In genomic region chr3:134327594-134327975, GRCh38 we compare ENCODE assay signal across 10 cellular contexts. TPM values are rescaled to one million over a fixed set of nuclear protein-coding genes. Genes with fewer than 3 reads are reported as not detected.
DNase-seq lines count a peak whose midpoint lies in the region; ATAC-seq and TF ChIP-seq lines count a peak whose summit lies in the region.
"Had no signal": no experiment of that assay in that cellular context is flagged by ENCODE, and none has a peak within 500 bp of the region (broad histone marks: within the 10 kb centered on the region; RNA-seq: fewer than 3 reads in every experiment).

No MANE protein-coding gene starts in this region.

- H3K9ac ChIP-seq in endodermal cell (ENCODE audit: extremely low read depth, low read length, poor library complexity, severe bottlenecking): peak overlapping the region; percentile 1

- peak overlapping the region; percentile 50 for H3K27ac ChIP-seq in endodermal cell (ENCODE audit: low read depth, low read length)

- ATAC-seq in GM21737 (IDR thresholded peaks at IDR 0.05; ENCODE audit: unreplicated experiment) (no peak), HG02840 (IDR thresholded peaks at IDR 0.05; ENCODE audit: low FRiP score, unreplicated experiment) (no peak), HG02798 (IDR thresholded peaks at IDR 0.05; ENCODE audit: poor library complexity, unreplicated experiment) (no peak)

- peaks cover 31% of the 10 kb centered on the region for H3K4me1 ChIP-seq in endodermal cell (ENCODE audit: control insufficient read depth, insufficient read depth, low read length)

- TF ChIP-seq CTCF in AG10803 (conservative IDR thresholded peaks at IDR 0.05; ENCODE audit: low read length) (no peak), endodermal cell (conservative IDR thresholded peaks at IDR 0.05) (no peak), nephron (IDR thresholded peaks at IDR 0.05; ENCODE audit: unreplicated experiment in 3 of 3) (no peak)

- H3K36me3 Mint-ChIP-seq in endodermal cell (ENCODE audit: low read depth) (no peaks in the 10 kb centered on the region), nephron (ENCODE audit: low read depth) (no peaks in the 10 kb centered on the region)

- peak; percentile 95 for DNase-seq in AG10803 (ENCODE audit: low read depth)
- DNase-seq in NCI-H460 (ENCODE audit: extremely low read depth, low read depth): peak; percentile 60
- peak; percentile 55 for DNase-seq in endodermal cell
- DNase-seq in COLO829 (ENCODE audit: low spot score): no peak
- DNase-seq: NCI-H187 treated with DMSO at 0.1 percent for 48 hours had no signal

- peak overlapping the region; percentile 90 for H3K27ac Mint-ChIP-seq in endodermal cell
- peak overlapping the region in 2 of 3 experiments; percentile 17 to 73 for H3K27ac Mint-ChIP-seq in nephron
- H3K27ac Mint-ChIP-seq: T-helper 2 cell treated with Interferon-gamma antibody and Interleukin-4, amounts not matched to agents 5 μg/mL and 100 μg/mL, for 36 hours had no signal

- H3K9me3 Mint-ChIP-seq in endodermal cell (no peaks in the 10 kb centered on the region), nephron (no peaks in the 10 kb centered on the region)
- H3K9me3 Mint-ChIP-seq: T-helper 2 cell treated with Interferon-gamma antibody and Interleukin-4, amounts not matched to agents 5 μg/mL and 100 μg/mL, for 36 hours had no signal

- no peak overlapping the region for H3K4me3 ChIP-seq in AG10803 (ENCODE audit: low read length)
- peak overlapping the region; percentile 53 for H3K4me3 ChIP-seq in endodermal cell (ENCODE audit: low read length)

- H3K36me3 ChIP-seq in endodermal cell (ENCODE audit: control insufficient read depth, insufficient read depth, low read length): no peaks in the 10 kb centered on the region

- H3K9me3 ChIP-seq in endodermal cell (ENCODE audit: control insufficient read depth, low read length): no peaks in the 10 kb centered on the region

- H3K4me1 Mint-ChIP-seq in endodermal cell (peaks cover 45% of the 10 kb centered on the region), nephron (peaks cover 61% of the 10 kb centered on the region)

- WGBS in endodermal cell (ENCODE audit: insufficient coverage in 1 of 2, insufficient read length in 1 of 2), 2 experiments: 88 to 92% methylated on average over 2 to 4 of the region's 4 CpGs

- no peak overlapping the region for H3K4me3 Mint-ChIP-seq in endodermal cell
- no peak overlapping the region for H3K4me3 Mint-ChIP-seq in nephron
- H3K4me3 Mint-ChIP-seq: T-helper 2 cell treated with Interferon-gamma antibody and Interleukin-4, amounts not matched to agents 5 μg/mL and 100 μg/mL, for 36 hours had no signal

- H3K27me3 Mint-ChIP-seq in endodermal cell (ENCODE audit: insufficient read depth) (no peaks in the 10 kb centered on the region), nephron (ENCODE audit: low read depth) (peaks cover 3% of the 10 kb centered on the region)

- H3K27me3 ChIP-seq in endodermal cell (ENCODE audit: control insufficient read depth, insufficient read depth, low read length, poor library complexity, severe bottlenecking): no peaks in the 10 kb centered on the region

RNA-seq across cellular contexts. Expression of gene AMOTL2, which starts 46.7 kb away (rescaled TPM):
- total RNA-seq in NCI-H460 (2014; rRNA removed; shearing (Covaris generic)): 38.6 and 42.3 TPM in 2 replicates
- 52.2 and 73.8 TPM in 2 replicates for polyA plus RNA-seq in NCI-H460 (2014; cell fraction: nucleus; rRNA removed)
- 100 to 1,000 TPM; 109 to 153 TPM for total RNA-seq in endodermal cell
- polyA plus RNA-seq in endodermal cell (2013, experiment 1 of 2): 59.2 TPM
- 56.9 TPM for polyA plus RNA-seq in endodermal cell (2013, experiment 2 of 2)
